Comparison of ENCODE assay signal across 17 cellular contexts in the genomic region with DNA sequence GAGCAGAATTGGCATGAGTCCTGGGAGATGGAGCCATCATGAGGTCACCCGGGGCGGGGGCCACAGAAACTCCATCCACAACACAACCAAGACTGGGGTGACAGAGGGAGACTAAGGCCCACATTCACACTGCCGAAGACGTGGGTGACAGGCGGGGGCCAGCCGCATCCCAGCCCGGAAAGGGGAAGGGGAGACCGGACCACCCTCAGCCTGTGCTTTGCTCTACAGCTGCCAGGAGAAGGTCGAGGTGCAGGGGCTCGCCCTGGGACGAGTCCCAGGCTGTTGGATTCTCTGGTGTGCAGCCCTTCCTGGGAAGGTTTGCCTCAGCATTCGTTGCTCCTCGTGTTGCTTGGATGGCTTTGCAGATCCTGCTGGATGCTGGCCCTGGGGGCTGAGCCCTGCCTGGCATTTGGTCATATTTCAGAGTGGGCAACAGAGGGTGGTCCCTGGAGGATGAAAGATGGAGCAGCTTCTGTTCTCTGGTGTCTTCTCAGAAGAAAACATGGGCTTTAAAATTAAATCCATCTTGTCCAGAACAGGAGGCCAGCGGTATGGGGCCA.
DNase-seq lines count a peak whose midpoint lies in the region; ATAC-seq and TF ChIP-seq lines count a peak whose summit lies in the region.
"Had no signal": no experiment of that assay in that cellular context is flagged by ENCODE, and none has a peak within 500 bp of the region (broad histone marks: within the 10 kb centered on the region; RNA-seq: fewer than 3 reads in every experiment).

No MANE protein-coding gene starts in this region.

- TF ChIP-seq EP300 in esophagus muscularis mucosa (IDR thresholded peaks at IDR 0.05) = no peak

- peak overlapping the region in 7 of 11 experiments; percentile 83 to 97 (median 91); a peak in 14 of 22 replicates for H3K4me2 ChIP-seq in BLaER1 treated with 17β-estradiol and CSF1 and Interleukin-3, amounts not matched to agents 10 nM and 100 nM
- no peak overlapping the region for H3K4me2 ChIP-seq in GM23248 (ENCODE audit: unreplicated experiment)
- H3K4me2 ChIP-seq: GM23338 had no signal

- no peak overlapping the region for H3K9ac ChIP-seq in BLaER1 treated with 17β-estradiol and CSF1 and Interleukin-3, amounts not matched to agents 10 nM and 100 nM
- no peak overlapping the region for H3K9ac ChIP-seq in GM23248

- no peaks in the 10 kb centered on the region for H3K9me3 ChIP-seq in BLaER1 treated with 17β-estradiol and CSF1 and Interleukin-3, amounts not matched to agents 10 nM and 100 nM (replicated peaks in 1 of 11)
- H3K9me3 ChIP-seq in RWPE2 (ENCODE audit: severe bottlenecking) = no peaks in the 10 kb centered on the region
- H3K9me3 ChIP-seq in lower lobe of right lung = no peaks in the 10 kb centered on the region
- H3K9me3 ChIP-seq in spleen = no peaks in the 10 kb centered on the region
- no peaks in the 10 kb centered on the region for H3K9me3 ChIP-seq in esophagus muscularis mucosa
- no peaks in the 10 kb centered on the region for H3K9me3 ChIP-seq in GM23248 (ENCODE audit: low read depth)

- peaks cover 0 to 51% (median 24%) of the 10 kb centered on the region in 11 experiments; a peak in 15 of 22 replicates for H4K20me1 ChIP-seq in BLaER1 treated with 17β-estradiol and CSF1 and Interleukin-3, amounts not matched to agents 10 nM and 100 nM
- no peaks in the 10 kb centered on the region for H4K20me1 ChIP-seq in GM23248 (ENCODE audit: insufficient read depth)

- TF ChIP-seq CTCF in RWPE2 (IDR thresholded peaks at IDR 0.05; ENCODE audit: poor library complexity, severe bottlenecking) (no peak), lower lobe of right lung (IDR thresholded peaks at IDR 0.05) (no peak), spleen (IDR thresholded peaks at IDR 0.05 in 8 of 11, conservative IDR thresholded peaks at IDR 0.05 in 3 of 11) (no peak), esophagus muscularis mucosa (IDR thresholded peaks at IDR 0.05) (no peak)

- ATAC-seq in RWPE2 (ENCODE audit: low read depth) (no peak), lower lobe of right lung (no peak)
- ATAC-seq: GM23338, HCT116 had no signal

- in situ Hi-C loops in GM23248 (cut with MboI) = no loop called here

- H3K27me3 ChIP-seq in BLaER1 treated with 17β-estradiol and CSF1 and Interleukin-3, amounts not matched to agents 10 nM and 100 nM = peaks cover 0 to 66% (median 22%) of the 10 kb centered on the region in 11 experiments; a peak in 13 of 22 replicates
- H3K27me3 ChIP-seq in RWPE2 (ENCODE audit: insufficient read depth, poor library complexity, severe bottlenecking) (no peaks in the 10 kb centered on the region), lower lobe of right lung (ENCODE audit: low read depth) (peaks cover 22% of the 10 kb centered on the region), spleen (replicated peaks in 1 of 7) (peaks cover 0 to 32% (median 0%) of the 10 kb centered on the region in 7 donors), esophagus muscularis mucosa (peaks cover 0 to 78% (median 0%) of the 10 kb centered on the region in 4 donors), GM23248 (replicated peaks; ENCODE audit: insufficient read depth) (no peaks in the 10 kb centered on the region)

- intact Hi-C loops in lower lobe of right lung (cut with DNase I) = no loop called here
- intact Hi-C loops in spleen (cut with DNase I; ENCODE audit: low total_unique reads) = no loop called here
- intact Hi-C loops in esophagus muscularis mucosa (cut with DNase I) = no loop called here

- no peaks in the 10 kb centered on the region for H3F3A ChIP-seq in GM23248 (ENCODE audit: insufficient read depth)

- no peak overlapping the region for H3K27ac ChIP-seq in BLaER1 treated with 17β-estradiol and CSF1 and Interleukin-3, amounts not matched to agents 10 nM and 100 nM
- H3K27ac ChIP-seq in RWPE2 (ENCODE audit: poor library complexity, severe bottlenecking) = no peak overlapping the region
- no peak overlapping the region for H3K27ac ChIP-seq in lower lobe of right lung
- H3K27ac ChIP-seq in spleen = no peak overlapping the region
- H3K27ac ChIP-seq in esophagus muscularis mucosa (replicated peaks in 1 of 4) = no peak overlapping the region
- H3K27ac ChIP-seq in GM23248 = no peak overlapping the region
- H3K27ac ChIP-seq: C4-2B, HL-60 had no signal

- H3K4me1 ChIP-seq in BLaER1 treated with 17β-estradiol and CSF1 and Interleukin-3, amounts not matched to agents 10 nM and 100 nM = peaks cover 22 to 73% (median 52%) of the 10 kb centered on the region in 10 experiments
- no peaks in the 10 kb centered on the region for H3K4me1 ChIP-seq in RWPE2 (ENCODE audit: insufficient read depth, poor library complexity, severe bottlenecking)
- no peaks in the 10 kb centered on the region for H3K4me1 ChIP-seq in lower lobe of right lung
- H3K4me1 ChIP-seq in spleen = no peaks in the 10 kb centered on the region
- H3K4me1 ChIP-seq in esophagus muscularis mucosa = no peaks in the 10 kb centered on the region
- no peaks in the 10 kb centered on the region for H3K4me1 ChIP-seq in GM23248 (ENCODE audit: insufficient read depth)

- no peaks in the 10 kb centered on the region for H3K36me3 ChIP-seq in BLaER1 treated with 17β-estradiol and CSF1 and Interleukin-3, amounts not matched to agents 10 nM and 100 nM
- H3K36me3 ChIP-seq in RWPE2 (ENCODE audit: low read depth) = no peaks in the 10 kb centered on the region
- H3K36me3 ChIP-seq in lower lobe of right lung = no peaks in the 10 kb centered on the region
- no peaks in the 10 kb centered on the region for H3K36me3 ChIP-seq in spleen
- no peaks in the 10 kb centered on the region for H3K36me3 ChIP-seq in esophagus muscularis mucosa
- no peaks in the 10 kb centered on the region for H3K36me3 ChIP-seq in GM23248 (ENCODE audit: low read depth)

- no peaks in the 10 kb centered on the region for H3K79me2 ChIP-seq in GM23248 (ENCODE audit: insufficient read depth)

- no peak for TF ChIP-seq POLR2A in spleen (IDR thresholded peaks at IDR 0.05)
- no peak for TF ChIP-seq POLR2A in esophagus muscularis mucosa (IDR thresholded peaks at IDR 0.05; ENCODE audit: low read depth)

- 83 to 87% (median 83%) methylated on average over 12 to 14 of the region's 14 CpGs for WGBS in spleen, 5 donors
- 63% methylated on average over 11 of the region's 14 CpGs for WGBS in esophagus muscularis mucosa
- WGBS in GM23248 (ENCODE audit: low coverage in 1 of 2, low lambda C conversion rate in 2 of 2, missing lambda C conversion rate in 2 of 2), 2 experiments = 38 to 43% methylated on average over 14 of the region's 14 CpGs

- no peak overlapping the region for H3K4me3 ChIP-seq in BLaER1 treated with 17β-estradiol and CSF1 and Interleukin-3, amounts not matched to agents 10 nM and 100 nM
- H3K4me3 ChIP-seq in RWPE2 (ENCODE audit: severe bottlenecking) (no peak overlapping the region), lower lobe of right lung (no peak overlapping the region), spleen (no peak overlapping the region), esophagus muscularis mucosa (no peak overlapping the region), GM23248 (no peak overlapping the region)
- H3K4me3 ChIP-seq: GM23338 had no signal

- peak; percentile 78 for DNase-seq in RWPE2 (ENCODE audit: low spot score)
- peak; percentile 18 for DNase-seq in lower lobe of right lung
- DNase-seq in spleen = peak; percentile 46
- DNase-seq in esophagus muscularis mucosa (ENCODE audit: extremely low spot score) = no peak
- no peak for DNase-seq in hypothalamus (lab: John Stamatoyannopoulos, UW)
- DNase-seq in GM23248 = no peak
- DNase-seq: CD4-positive, alpha-beta memory T cell; DMS153; DMS79; GDM1; HFFc6; IMR-90 had no signal

- H3K9me2 ChIP-seq in GM23248 (ENCODE audit: insufficient read depth) = no peaks in the 10 kb centered on the region

- no peak overlapping the region for H2AFZ ChIP-seq in GM23248
- H2AFZ ChIP-seq: GM23338 had no signal

Comparison
In these comparisons a context has a peak if more than half of its experiments do, and no peak if none do; other contexts are left out.
1. DNase-seq: peak in RWPE2 (single experiment), lower lobe of right lung (single experiment) and spleen (single experiment); none in esophagus muscularis mucosa (single experiment), hypothalamus (0 of 51) and GM23248 (single experiment).